In genomic region chr14:58299665-58300202, GRCh38 we compare ENCODE assay signal across 8 cellular contexts. TPM values are rescaled to one million over a fixed set of nuclear protein-coding genes. Genes with fewer than 3 reads are reported as not detected.
DNase-seq lines count a peak whose midpoint lies in the region; ATAC-seq, FAIRE-seq and TF ChIP-seq lines count a peak whose summit lies in the region.

No MANE protein-coding gene starts in this region.

- H3K36me3 ChIP-seq in cardiac muscle cell = peaks cover 7% of the 10 kb centered on the region
- H3K36me3 ChIP-seq in SJCRH30 = peaks cover 8% of the 10 kb centered on the region
- peaks cover 0 to 2% of the 10 kb centered on the region in 2 experiments for H3K36me3 ChIP-seq in endothelial cell of umbilical vein (ENCODE audit: control insufficient read depth in 2 of 2, extremely low read depth in 1 of 2, insufficient read depth in 2 of 2, low read length in 2 of 2)
- peaks cover 0 to 18% (median 0%) of the 10 kb centered on the region in 3 experiments for H3K36me3 ChIP-seq in naive thymus-derived CD4-positive, alpha-beta T cell (ENCODE audit: control insufficient read depth in 2 of 3, insufficient read depth in 3 of 3, low read length in 3 of 3)

- H3K79me2 ChIP-seq in endothelial cell of umbilical vein (ENCODE audit: control insufficient read depth, insufficient read depth, low read length) = peaks cover 35% of the 10 kb centered on the region

- peaks cover 0 to 25% (median 9%) of the 10 kb centered on the region in 5 donors for H3K36me3 Mint-ChIP-seq in naive thymus-derived CD4-positive, alpha-beta T cell

- POLR2A ChIA-PET in endothelial cell of umbilical vein (lab: Charles Lee) = no interaction called here
- POLR2A ChIA-PET in naive thymus-derived CD4-positive, alpha-beta T cell (lab: Charles Lee) = interaction anchor here (1.0 to 5.5 kb wide), 10 partner anchors 8 to 127 kb away, joined by 3 to 63 read pairs (median 16); partner anchors contain the start of genes KIAA0586, PSMA3, TIMM9 and TOMM20L

- no peaks in the 10 kb centered on the region for H3K9me3 Mint-ChIP-seq in naive thymus-derived CD4-positive, alpha-beta T cell

- TF ChIP-seq POLR2A in endothelial cell of umbilical vein (IDR thresholded peaks at IDR 0.05; ENCODE audit: low read depth, low read length) = no peak

- H3K9ac ChIP-seq in endothelial cell of umbilical vein (replicated peaks; ENCODE audit: extremely low read depth, insufficient read depth, low read length) = peak overlapping the region; percentile 78

- peak overlapping the region in 8 of 10 donors; percentile 89 to 99 (median 97) for H3K4me3 Mint-ChIP-seq in naive thymus-derived CD4-positive, alpha-beta T cell

- DNase-seq in cardiac muscle cell (ENCODE audit: low read depth in 1 of 2, low spot score in 1 of 2) = peak; percentile 14 to 30
- DNase-seq in left ventricle myocardium superior = no peak
- DNase-seq in SJCRH30 = peak; percentile 23 to 40
- DNase-seq in endothelial cell of umbilical vein (ENCODE audit: low read depth, low spot score) = peak; percentile 46
- DNase-seq in naive thymus-derived CD4-positive, alpha-beta T cell = peak in 1 of 9 donors; percentile 25
- no peak for DNase-seq in 8988T

- no peaks in the 10 kb centered on the region for H3K27me3 Mint-ChIP-seq in naive thymus-derived CD4-positive, alpha-beta T cell

- H3K9me3 ChIP-seq in cardiac muscle cell (ENCODE audit: low read depth) (no peaks in the 10 kb centered on the region), SJCRH30 (replicated peaks) (no peaks in the 10 kb centered on the region), endothelial cell of umbilical vein (replicated peaks; ENCODE audit: control insufficient read depth, insufficient read depth, low read length) (no peaks in the 10 kb centered on the region)
- H3K9me3 ChIP-seq in naive thymus-derived CD4-positive, alpha-beta T cell (ENCODE audit: control insufficient read depth in 2 of 3, low read length in 3 of 3) = no peaks in the 10 kb centered on the region

- ATAC-seq in left ventricle myocardium superior = no peak
- ATAC-seq in naive thymus-derived CD4-positive, alpha-beta T cell = no peak
- ATAC-seq in GM21381 (IDR thresholded peaks at IDR 0.05; ENCODE audit: unreplicated experiment) = no peak
- no peak for ATAC-seq in HG03045 (IDR thresholded peaks at IDR 0.05; ENCODE audit: unreplicated experiment)

- peaks cover 24 to 60% (median 49%) of the 10 kb centered on the region in 7 donors for H3K4me1 Mint-ChIP-seq in naive thymus-derived CD4-positive, alpha-beta T cell

- no peaks in the 10 kb centered on the region for H3K9me1 ChIP-seq in endothelial cell of umbilical vein (replicated peaks; ENCODE audit: control insufficient read depth, extremely low read depth, insufficient read depth, low read length)

- TF ChIP-seq CTCF in cardiac muscle cell (IDR thresholded peaks at IDR 0.05; ENCODE audit: low read depth, low read length) (no peak), endothelial cell of umbilical vein (IDR thresholded peaks at IDR 0.05; ENCODE audit: extremely low read depth in 1 of 2, insufficient read depth in 1 of 2, low read depth in 1 of 2, low read length in 2 of 2) (no peak)

- peak overlapping the region; percentile 60 for H2AFZ ChIP-seq in endothelial cell of umbilical vein (ENCODE audit: low read depth, low read length)

- FAIRE-seq in endothelial cell of umbilical vein (lab: Jason Lieb, UNC) = peak; percentile 53

- H3K27me3 ChIP-seq in cardiac muscle cell = no peaks in the 10 kb centered on the region
- no peaks in the 10 kb centered on the region for H3K27me3 ChIP-seq in SJCRH30
- H3K27me3 ChIP-seq in endothelial cell of umbilical vein (ENCODE audit: control insufficient read depth in 2 of 2, insufficient read depth in 2 of 2, low read length in 2 of 2) = no peaks in the 10 kb centered on the region
- no peaks in the 10 kb centered on the region for H3K27me3 ChIP-seq in naive thymus-derived CD4-positive, alpha-beta T cell (ENCODE audit: control insufficient read depth in 2 of 2, insufficient read depth in 2 of 2, low read length in 2 of 2)

- H3K4me2 ChIP-seq in endothelial cell of umbilical vein (ENCODE audit: insufficient read depth, low read length) = peak overlapping the region; percentile 66

- H3K4me3 ChIP-seq in cardiac muscle cell (peak overlapping the region; percentile 89), SJCRH30 (peak overlapping the region; percentile 89), endothelial cell of umbilical vein (replicated peaks in 1 of 3; ENCODE audit: insufficient read depth in 1 of 3, low read depth in 1 of 3, low read length in 3 of 3) (peak overlapping the region; percentile 57 to 92 (median 82))
- peak overlapping the region; percentile 65 for H3K4me3 ChIP-seq in naive thymus-derived CD4-positive, alpha-beta T cell (ENCODE audit: low read length)

- intact Hi-C loops in left ventricle myocardium superior (cut with micrococcal nuclease) = loop anchor here (10.0 kb wide), 1 partner anchor 55 kb away; the partner anchor contains the start of gene PSMA3
- intact Hi-C loops in endothelial cell of umbilical vein (cut with micrococcal nuclease) = loop anchor here (2.0 kb wide), 1 partner anchor 95 kb away; the partner anchor contains the start of gene TOMM20L
- intact Hi-C loops in naive thymus-derived CD4-positive, alpha-beta T cell (cut with micrococcal nuclease) = loop anchor here (2.0 to 5.0 kb wide), 5 partner anchors 63 to 1949 kb away; partner anchors contain the start of genes AP5M1 (in 1 of the 2), EXOC5 (in 1 of the 2) and PPM1A (in 1 of the 2)

- peak overlapping the region; percentile 83 to 96 (median 94) for H3K27ac Mint-ChIP-seq in naive thymus-derived CD4-positive, alpha-beta T cell

- no peaks in the 10 kb centered on the region for H4K20me1 ChIP-seq in endothelial cell of umbilical vein (replicated peaks; ENCODE audit: control insufficient read depth, extremely low read depth, insufficient read depth, low read length)

- TSS peak; percentile 21 for BruUV-seq in endothelial cell of umbilical vein (replicated peaks; lab: Mats Ljungman, UMichigan)

- CTCF ChIA-PET in endothelial cell of umbilical vein (lab: Charles Lee) = no interaction called here
- CTCF ChIA-PET in naive thymus-derived CD4-positive, alpha-beta T cell (lab: Charles Lee) = interaction anchor here (0.7 kb wide), 1 partner anchor 128 kb away, joined by 3 read pairs; the partner anchor contains the start of genes KIAA0586 and TIMM9

- H3K4me1 ChIP-seq in cardiac muscle cell (ENCODE audit: low read depth) (peaks cover 22% of the 10 kb centered on the region), SJCRH30 (peaks cover 8% of the 10 kb centered on the region; the same call in 1 of the 2 replicates), endothelial cell of umbilical vein (ENCODE audit: control insufficient read depth, extremely low read depth, insufficient read depth, low read length) (peaks cover 14% of the 10 kb centered on the region)
- peaks cover 13 to 23% of the 10 kb centered on the region in 2 donors for H3K4me1 ChIP-seq in naive thymus-derived CD4-positive, alpha-beta T cell (ENCODE audit: control insufficient read depth in 2 of 2, insufficient read depth in 2 of 2, low read length in 2 of 2)

- H3K27ac ChIP-seq in cardiac muscle cell (peak overlapping the region; percentile 79), SJCRH30 (peak overlapping the region; percentile 24; the same call in 1 of the 2 replicates), endothelial cell of umbilical vein (ENCODE audit: insufficient read depth, low read depth, low read length) (no peak overlapping the region)
- H3K27ac ChIP-seq in naive thymus-derived CD4-positive, alpha-beta T cell (ENCODE audit: low read depth, low read length) = peak overlapping the region; percentile 75

- dilution Hi-C loops in endothelial cell of umbilical vein (cut with MboI; ENCODE audit: extremely low pct_ligation_motif_present, low sequenced_read_pairs) = no loop called here

TF ChIP-seq in endothelial cell of umbilical vein, 7 proteins besides CTCF, POLR2A, EP300 and RAD21 (continues in another document):
- TF ChIP-seq MAX (IDR thresholded peaks at IDR 0.05; ENCODE audit: insufficient read depth, insufficient read length) = no peak
- no peak for TF ChIP-seq FOS (IDR thresholded peaks at IDR 0.05; ENCODE audit: borderline replicate concordance, insufficient read depth, low read length)
- TF ChIP-seq MYC (IDR thresholded peaks at IDR 0.05; ENCODE audit: low read depth, low read length) = no peak

RNA-seq across cellular contexts. Expression of gene ARID4A, which starts 1.4 kb away (rescaled TPM):
- total RNA-seq in cardiac muscle cell (7.6 and 14.7 TPM in 2 replicates), left ventricle myocardium superior (16.4 TPM), endothelial cell of umbilical vein (20.0 and 21.5 TPM in 2 replicates)
- polyA plus RNA-seq in cardiac muscle cell (27.0 and 30.7 TPM in 2 replicates), endothelial cell of umbilical vein (2.7 and 3.7 TPM in 2 replicates)
- total RNA-seq in SJCRH30 (2014; rRNA removed; shearing (Covaris generic)) = 11.0 and 12.7 TPM in 2 replicates
- 4.2 and 4.4 TPM in 2 replicates for polyA plus RNA-seq in endothelial cell of umbilical vein (2011; cell fraction: cytosol; rRNA removed)
- 22.5 and 31.4 TPM in 2 replicates for polyA plus RNA-seq in endothelial cell of umbilical vein (2011; cell fraction: nucleus; rRNA removed)
- 8.4 and 12.3 TPM in 2 replicates for polyA plus RNA-seq in endothelial cell of umbilical vein (2012)
- 12.7 and 13.0 TPM in 2 replicates for polyA minus RNA-seq in endothelial cell of umbilical vein
- polyA minus RNA-seq in endothelial cell of umbilical vein (2011; cell fraction: cytosol; rRNA and poly(A)+ RNA removed) = 5.7 TPM
- polyA minus RNA-seq in endothelial cell of umbilical vein (2011; cell fraction: nucleus; rRNA and poly(A)+ RNA removed) = 25.0 and 29.9 TPM in 2 replicates
- total RNA-seq in naive thymus-derived CD4-positive, alpha-beta T cell = 10 to 100 TPM; 29.0 to 79.2 (median 73.3) TPM
- 10 to 100 TPM; 25.7 to 34.5 TPM for polyA plus RNA-seq in naive thymus-derived CD4-positive, alpha-beta T cell

RNA-seq across cellular contexts. Expression of gene PSMA3, which starts 55.1 kb away (rescaled TPM):
- total RNA-seq in cardiac muscle cell (74.0 and 102 TPM in 2 replicates), left ventricle myocardium superior (163 TPM), endothelial cell of umbilical vein (228 and 240 TPM in 2 replicates)
- polyA plus RNA-seq in cardiac muscle cell (235 and 279 TPM in 2 replicates), endothelial cell of umbilical vein (274 and 297 TPM in 2 replicates)
- total RNA-seq in SJCRH30 (2014; rRNA removed; shearing (Covaris generic)) = 183 and 193 TPM in 2 replicates
- 258 and 315 TPM in 2 replicates for polyA plus RNA-seq in endothelial cell of umbilical vein (2011; cell fraction: cytosol; rRNA removed)
- polyA plus RNA-seq in endothelial cell of umbilical vein (2011; cell fraction: nucleus; rRNA removed) = 142 and 181 TPM in 2 replicates
- polyA plus RNA-seq in endothelial cell of umbilical vein (2012) = 139 and 245 TPM in 2 replicates
- 190 and 204 TPM in 2 replicates for polyA minus RNA-seq in endothelial cell of umbilical vein
- polyA minus RNA-seq in endothelial cell of umbilical vein (2011; cell fraction: cytosol; rRNA and poly(A)+ RNA removed) = 83.9 TPM
- 56.6 and 86.0 TPM in 2 replicates for polyA minus RNA-seq in endothelial cell of umbilical vein (2011; cell fraction: nucleus; rRNA and poly(A)+ RNA removed)
- 100 to 1,000 TPM in 2 of 5 experiments, 10 to 100 TPM in 3; 76.5 to 357 (median 97.1) TPM for total RNA-seq in naive thymus-derived CD4-positive, alpha-beta T cell
- 100 to 1,000 TPM; 161 to 163 TPM for polyA plus RNA-seq in naive thymus-derived CD4-positive, alpha-beta T cell

Comparison
In these comparisons a context has a peak if more than half of its experiments do, and no peak if none do; other contexts are left out.
1. DNase-seq: peak in cardiac muscle cell (2 of 2), SJCRH30 (2 of 2) and endothelial cell of umbilical vein (single experiment); none in left ventricle myocardium superior (single experiment) and 8988T (single experiment).
2. Peak in every context shown above with its lines, with median percentiles within 50 percentile points of each other: H3K4me3 ChIP-seq.